In the genomic region with DNA sequence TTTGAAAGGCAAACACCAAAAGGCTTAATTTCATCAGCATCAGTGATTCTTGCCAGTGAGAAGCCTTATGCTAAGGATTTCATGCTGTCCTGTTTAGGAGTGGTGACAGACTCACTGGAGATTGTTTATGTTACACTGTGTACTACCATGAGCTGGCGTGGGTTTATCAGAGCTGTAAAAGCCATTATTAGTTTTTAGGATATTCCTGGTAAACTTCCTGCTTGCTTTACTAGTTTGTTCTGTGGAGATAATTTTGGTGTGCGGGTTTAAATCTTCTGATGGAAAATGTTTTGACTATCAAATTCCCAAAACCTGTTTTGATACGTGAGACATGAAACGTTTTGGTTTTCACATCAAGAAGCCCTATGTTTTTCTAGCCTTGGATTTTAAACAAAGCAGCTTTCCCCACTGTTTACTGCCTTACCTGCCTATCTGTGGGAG, we compare ENCODE assay signal across 10 cellular contexts. TPM values are rescaled to one million over a fixed set of nuclear protein-coding genes. Genes with fewer than 3 reads are reported as not detected.
A peak's percentile ranks its signal among the peaks of the same experiment; 100 is the strongest.
DNase-seq lines count a peak whose midpoint lies in the region; ATAC-seq and TF ChIP-seq lines count a peak whose summit lies in the region.
"Had no signal": no experiment of that assay in that cellular context is flagged by ENCODE, and none has a peak within 500 bp of the region (broad histone marks: within the 10 kb centered on the region; RNA-seq: fewer than 3 reads in every experiment).

No MANE protein-coding gene starts in this region.

- POLR2A ChIA-PET in A673 (lab: Charles Lee; ENCODE audit: low non-redundant PET) = no interaction called here

- TF ChIP-seq POLR2A in transverse colon (IDR thresholded peaks at IDR 0.05) = no peak

- no peak for ATAC-seq in HG03565 (IDR thresholded peaks at IDR 0.05; ENCODE audit: unreplicated experiment)

- no TSS peak for BruUV-seq in A673 (replicated peaks; lab: Mats Ljungman, UMichigan)

- H3K27me3 Mint-ChIP-seq in endodermal cell (ENCODE audit: insufficient read depth) = no peaks in the 10 kb centered on the region

- H3K27ac ChIP-seq in endodermal cell (ENCODE audit: low read depth, low read length) (no peak overlapping the region), transverse colon (peak overlapping the region; percentile 13 to 25 (median 16)), A673 (ENCODE audit: low read depth, low read length, poor library complexity, severe bottlenecking) (no peak overlapping the region)

- H3K9me3 Mint-ChIP-seq in endodermal cell = peaks cover 2% of the 10 kb centered on the region
- H3K9me3 Mint-ChIP-seq: T-helper 1 cell treated with Interleukin-12 subunit alpha and Interleukin-12 subunit beta and Interleukin-4 antibody, amounts not matched to agents 30 μg/mL and 1 μg/mL, for 36 hours had no signal

- H3K4me3 ChIP-seq in LNCaP clone FGC (ENCODE audit: low read depth, low read length) (no peak overlapping the region), endodermal cell (ENCODE audit: low read length) (no peak overlapping the region), transverse colon (no peak overlapping the region), A673 (ENCODE audit: low read depth, low read length, poor library complexity, severe bottlenecking) (no peak overlapping the region)

- intact Hi-C loops in transverse colon (cut with DNase I; ENCODE audit: low total_unique reads) = no loop called here
- intact Hi-C loops in A673 (cut with micrococcal nuclease; ENCODE audit: unreplicated experiment) = no loop called here

- H3K27me3 ChIP-seq in endodermal cell (ENCODE audit: control insufficient read depth, insufficient read depth, low read length, poor library complexity, severe bottlenecking) (no peaks in the 10 kb centered on the region), transverse colon (no peaks in the 10 kb centered on the region), A673 (replicated peaks; ENCODE audit: insufficient read depth, low read depth, low read length, poor library complexity) (no peaks in the 10 kb centered on the region)

- TF ChIP-seq CTCF in LNCaP clone FGC (IDR thresholded peaks at IDR 0.05; ENCODE audit: control insufficient read depth, extremely low read depth, insufficient read depth) (no peak), endodermal cell (conservative IDR thresholded peaks at IDR 0.05) (no peak), transverse colon (IDR thresholded peaks at IDR 0.05) (no peak), A673 (conservative IDR thresholded peaks at IDR 0.05; ENCODE audit: low read depth, low read length) (no peak)

- H3K9ac ChIP-seq in endodermal cell (ENCODE audit: extremely low read depth, low read length, poor library complexity, severe bottlenecking) = no peak overlapping the region

- H3K36me3 ChIP-seq in endodermal cell (ENCODE audit: control insufficient read depth, insufficient read depth, low read length) (peaks cover 21% of the 10 kb centered on the region), transverse colon (no peaks in the 10 kb centered on the region), A673 (ENCODE audit: insufficient read depth, low read length, poor library complexity, severe bottlenecking) (no peaks in the 10 kb centered on the region)

- peaks cover 3% of the 10 kb centered on the region for H3K4me1 ChIP-seq in endodermal cell (ENCODE audit: control insufficient read depth, insufficient read depth, low read length)
- H3K4me1 ChIP-seq in transverse colon = peaks cover 7 to 41% (median 17%) of the 10 kb centered on the region in 4 donors
- H3K4me1 ChIP-seq in A673 (ENCODE audit: insufficient read depth, low read length, poor library complexity, severe bottlenecking) = peaks cover 9% of the 10 kb centered on the region

- in situ Hi-C loops in transverse colon (cut with MboI; ENCODE audit: low pct_ligation_motif_present in 1 of 4, low pct_unique_long_range_greater_than_20kb in 1 of 4, low sequenced_read_pairs in 3 of 4) = no loop called here

- CTCF ChIA-PET in A673 (lab: Charles Lee) = no interaction called here

- TF ChIP-seq EP300 in transverse colon (IDR thresholded peaks at IDR 0.05; ENCODE audit: low read depth) = no peak

- peak; percentile 94 for DNase-seq in LNCaP clone FGC (ENCODE audit: low read depth)
- no peak for DNase-seq in endodermal cell
- DNase-seq in left kidney (ENCODE audit: low read depth, low spot score) = peak; percentile 35
- DNase-seq in transverse colon = no peak
- DNase-seq in A673 (ENCODE audit: low spot score) = no peak
- DNase-seq in GDM1 (lab: John Stamatoyannopoulos, UW) = no peak
- DNase-seq: activated CD4-positive, alpha-beta T cell treated with anti-CD3 and anti-CD28 coated beads, Interleukin-2, amount 10 ng/mL, durations not matched to agents 24 days and 14 days; NCI-H2227 treated with DMSO at 0.1 percent for 48 hours had no signal

- WGBS in endodermal cell (ENCODE audit: insufficient coverage in 1 of 2, insufficient read length in 1 of 2), 2 experiments = 84 to 100% methylated on average over 2 to 4 of the region's 4 CpGs
- WGBS in transverse colon (ENCODE audit: low coverage in 1 of 2), 2 donors = 32 to 50% methylated on average over 3 to 4 of the region's 4 CpGs

- H3K27ac Mint-ChIP-seq in endodermal cell = peak overlapping the region; percentile 29
- H3K27ac Mint-ChIP-seq: activated CD4-positive, alpha-beta T cell treated with anti-CD3 and anti-CD28 coated beads, Interleukin-2, amount 10 ng/mL, durations not matched to agents 24 days and 14 days; T-helper 1 cell treated with Interleukin-12 subunit alpha and Interleukin-12 subunit beta and Interleukin-4 antibody, amounts not matched to agents 30 μg/mL and 1 μg/mL, for 36 hours had no signal

- no peak overlapping the region for H3K4me3 Mint-ChIP-seq in endodermal cell
- H3K4me3 Mint-ChIP-seq: activated CD4-positive, alpha-beta T cell treated with anti-CD3 and anti-CD28 coated beads, Interleukin-2, amount 10 ng/mL, durations not matched to agents 24 days and 14 days; T-helper 1 cell treated with Interleukin-12 subunit alpha and Interleukin-12 subunit beta and Interleukin-4 antibody, amounts not matched to agents 30 μg/mL and 1 μg/mL, for 36 hours had no signal

- H3K36me3 Mint-ChIP-seq in endodermal cell (ENCODE audit: low read depth) = peaks cover 27% of the 10 kb centered on the region

- peaks cover 34% of the 10 kb centered on the region for H3K4me1 Mint-ChIP-seq in endodermal cell

- H3K9me3 ChIP-seq in endodermal cell (ENCODE audit: control insufficient read depth, low read length) (no peaks in the 10 kb centered on the region), transverse colon (no peaks in the 10 kb centered on the region), A673 (ENCODE audit: low read depth, low read length, poor library complexity, severe bottlenecking) (no peaks in the 10 kb centered on the region)

RNA-seq across cellular contexts. Expression of gene PPFIBP1, which starts 15.2 kb away (rescaled TPM):
- total RNA-seq in endodermal cell = 100 to 1,000 TPM in 1 of 2 donors, 10 to 100 TPM in 1; 98.5 to 213 TPM
- 28.0 TPM for polyA plus RNA-seq in endodermal cell (2013, experiment 1 of 2)
- polyA plus RNA-seq in endodermal cell (2013, experiment 2 of 2) = 25.9 TPM
- total RNA-seq in transverse colon = 10 to 100 TPM; 15.3 to 52.9 (median 39.8) TPM
- 41.2 and 49.1 TPM in 2 replicates for total RNA-seq in A673 (2021)

Comparison
In these comparisons a context has a peak if more than half of its experiments do, and no peak if none do; other contexts are left out.
1. DNase-seq: peak in LNCaP clone FGC (single experiment) and left kidney (single experiment); none in endodermal cell (single experiment), transverse colon (single experiment), A673 (single experiment) and GDM1 (single experiment).
2. H3K27ac ChIP-seq: peak in transverse colon (4 of 4); none in endodermal cell (single experiment) and A673 (single experiment).